31 cellular contexts compared by ENCODE assay signal in genomic region chr6:166221636-166222035, GRCh38. TPM values are rescaled to one million over a fixed set of nuclear protein-coding genes. Genes with fewer than 3 reads are reported as not detected.
"Had no signal": no experiment of that assay in that cellular context is flagged by ENCODE, and none has a peak within 500 bp of the region (broad histone marks: within the 10 kb centered on the region; RNA-seq: fewer than 3 reads in every experiment).

No MANE protein-coding gene starts in this region.

- H3K27ac Mint-ChIP-seq: activated B cell treated with CpG ODN at 0.5 μM for 24 hours; activated naive CD8-positive, alpha-beta T cell treated with anti-CD3 and anti-CD28 coated beads for 36 hours; activated naive CD8-positive, alpha-beta T cell treated with anti-CD3 and anti-CD28 coated beads, Interleukin-2, amount 50 U/mL, for 24 hours; activated T-cell treated with anti-CD3 and anti-CD28 coated beads, Interleukin-2, amount 50 U/mL, for 24 hours; activated T-cell treated with anti-CD3 and anti-CD28 coated beads, Interleukin-2, amount 50 U/mL, for 72 hours; effector memory CD8-positive, alpha-beta T cell; T-helper 2 cell treated with Interferon-gamma antibody and Interleukin-4, amounts not matched to agents 5 μg/mL and 100 μg/mL, for 36 hours had no signal

- H3K9me3 Mint-ChIP-seq: activated B cell treated with CpG ODN at 0.5 μM for 24 hours; activated naive CD8-positive, alpha-beta T cell treated with anti-CD3 and anti-CD28 coated beads, Interleukin-2, amount 50 U/mL, for 24 hours; activated T-cell treated with anti-CD3 and anti-CD28 coated beads, Interleukin-2, amount 50 U/mL, for 24 hours; activated T-cell treated with anti-CD3 and anti-CD28 coated beads, Interleukin-2, amount 50 U/mL, for 72 hours; effector memory CD8-positive, alpha-beta T cell; T-helper 2 cell treated with Interferon-gamma antibody and Interleukin-4, amounts not matched to agents 5 μg/mL and 100 μg/mL, for 36 hours had no signal

- H3K9me3 ChIP-seq: adrenal gland, body of pancreas, esophagus muscularis mucosa, gastrocnemius medialis, heart left ventricle had no signal

- H3K4me1 Mint-ChIP-seq: activated B cell treated with CpG ODN at 0.5 μM for 24 hours had no signal

- ATAC-seq: body of pancreas, foreskin keratinocyte, gastrocnemius medialis, heart left ventricle had no signal

- H3K4me1 ChIP-seq: adrenal gland, body of pancreas, esophagus muscularis mucosa, foreskin keratinocyte, gastrocnemius medialis, heart left ventricle had no signal

- H3K4me3 ChIP-seq: adrenal gland, body of pancreas, esophagus muscularis mucosa, gastrocnemius medialis, heart left ventricle had no signal

- H3K36me3 ChIP-seq: adrenal gland, esophagus muscularis mucosa, gastrocnemius medialis, heart left ventricle, WERI-Rb-1 had no signal

- DNase-seq: activated B cell treated with CpG ODN at 0.5 μM for 24 hours; activated CD8-positive, alpha-beta memory T cell treated with anti-CD3 and anti-CD28 coated beads, Interleukin-2, amount 50 U/mL, for 48 hours; activated gamma-delta T cell; activated naive CD4-positive, alpha-beta T cell; activated naive CD4-positive, alpha-beta T cell treated with anti-CD3 and anti-CD28 coated beads, Interleukin-2, amount 50 U/mL, for 16 hours; activated T-cell treated with anti-CD3 and anti-CD28 coated beads for 4 hours; activated T-cell treated with anti-CD3 and anti-CD28 coated beads, Interleukin-2, amount 50 U/mL, for 24 hours; adrenal gland; amygdala; aorta; body of pancreas; caudate nucleus; cortex of kidney; dermis blood vessel endothelial cell; effector CD4-positive, alpha-beta T cell; erythroblast; foreskin keratinocyte; gastrocnemius medialis; glutamatergic neuron; heart left ventricle; hypothalamus; T1000; WERI-Rb-1 had no signal

- FAIRE-seq: colon had no signal

- H3K36me3 Mint-ChIP-seq: activated naive CD8-positive, alpha-beta T cell treated with anti-CD3 and anti-CD28 coated beads for 36 hours had no signal

- H3K27ac ChIP-seq: adrenal gland, body of pancreas, esophagus muscularis mucosa, foreskin keratinocyte, gastrocnemius medialis, heart left ventricle, WERI-Rb-1 had no signal

- H3K27me3 ChIP-seq: body of pancreas, foreskin keratinocyte had no signal

- H3K4me3 Mint-ChIP-seq: activated B cell treated with CpG ODN at 0.5 μM for 24 hours; activated naive CD8-positive, alpha-beta T cell treated with anti-CD3 and anti-CD28 coated beads for 36 hours; activated naive CD8-positive, alpha-beta T cell treated with anti-CD3 and anti-CD28 coated beads, Interleukin-2, amount 50 U/mL, for 24 hours; activated T-cell treated with anti-CD3 and anti-CD28 coated beads, Interleukin-2, amount 50 U/mL, for 24 hours; activated T-cell treated with anti-CD3 and anti-CD28 coated beads, Interleukin-2, amount 50 U/mL, for 72 hours had no signal

RNA-seq across cellular contexts. Expression of gene TBXT, which starts 54.0 kb away (rescaled TPM):
- total RNA-seq: activated naive CD8-positive, alpha-beta T cell treated with anti-CD3 and anti-CD28 coated beads for 36 hours; activated T-cell treated with anti-CD3 and anti-CD28 coated beads, Interleukin-2, amount 50 U/mL, for 72 hours; adrenal gland; aorta; body of pancreas; chondrocyte; dermis blood vessel endothelial cell; foreskin keratinocyte; gastrocnemius medialis had no signal
- polyA plus RNA-seq: adrenal gland, aorta, foreskin keratinocyte, heart left ventricle had no signal
